In the genomic region with DNA sequence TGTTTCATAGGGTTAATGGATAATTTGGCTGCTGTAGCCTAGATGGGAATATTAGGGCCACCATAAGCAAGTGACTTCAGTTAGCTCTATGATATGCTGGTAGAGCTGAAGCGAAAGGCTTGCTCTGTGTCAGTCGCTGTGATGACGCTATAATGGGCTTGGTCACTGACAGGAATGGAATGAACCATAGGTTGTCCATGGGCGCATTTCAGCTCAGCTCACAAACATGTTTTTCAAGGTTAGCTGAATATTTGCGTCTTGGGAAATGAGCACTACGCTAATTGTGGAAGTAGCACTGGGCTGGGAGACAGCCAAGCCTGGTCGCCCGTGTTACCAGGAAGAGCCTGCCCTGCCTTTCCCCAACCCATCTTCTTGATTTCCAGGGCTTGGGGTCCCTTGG, we compare ENCODE assay signal across 1 cellular context.
TF ChIP-seq lines count a peak whose summit lies in the region.

No MANE protein-coding gene starts in this region.

TF ChIP-seq in H1, 55 proteins besides CTCF, POLR2A, EP300 and RAD21:
- no peak for TF ChIP-seq RFX5 (IDR thresholded peaks at IDR 0.05; ENCODE audit: borderline replicate concordance, low read depth, low read length)
- TF ChIP-seq TCF12 (IDR thresholded peaks at IDR 0.05; ENCODE audit: low read depth, low read length), result no peak
- no peak for TF ChIP-seq RBBP5 (IDR thresholded peaks at IDR 0.05; ENCODE audit: borderline replicate concordance, low read depth, low read length)
- TF ChIP-seq, protein P1, sequence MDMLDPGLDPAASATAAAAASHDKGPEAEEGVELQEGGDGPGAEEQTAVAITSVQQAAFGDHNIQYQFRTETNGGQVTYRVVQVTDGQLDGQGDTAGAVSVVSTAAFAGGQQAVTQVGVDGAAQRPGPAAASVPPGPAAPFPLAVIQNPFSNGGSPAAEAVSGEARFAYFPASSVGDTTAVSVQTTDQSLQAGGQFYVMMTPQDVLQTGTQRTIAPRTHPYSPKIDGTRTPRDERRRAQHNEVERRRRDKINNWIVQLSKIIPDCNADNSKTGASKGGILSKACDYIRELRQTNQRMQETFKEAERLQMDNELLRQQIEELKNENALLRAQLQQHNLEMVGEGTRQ (IDR thresholded peaks at IDR 0.05; ENCODE audit: low read length), result no peak
- no peak for TF ChIP-seq TBP (IDR thresholded peaks at IDR 0.05; ENCODE audit: low read depth, low read length)
- TF ChIP-seq NRF1 (IDR thresholded peaks at IDR 0.05; ENCODE audit: low read depth, low read length), result no peak
- no peak for TF ChIP-seq CHD1 (IDR thresholded peaks at IDR 0.05; ENCODE audit: low read depth, low read length)
- no peak for TF ChIP-seq SP2 (IDR thresholded peaks at IDR 0.05; ENCODE audit: low read length)
- TF ChIP-seq CTBP2 (IDR thresholded peaks at IDR 0.05; ENCODE audit: borderline replicate concordance, insufficient read depth, insufficient read length, low read length), result no peak
